8 cellular contexts compared by ENCODE assay signal in the genomic region with DNA sequence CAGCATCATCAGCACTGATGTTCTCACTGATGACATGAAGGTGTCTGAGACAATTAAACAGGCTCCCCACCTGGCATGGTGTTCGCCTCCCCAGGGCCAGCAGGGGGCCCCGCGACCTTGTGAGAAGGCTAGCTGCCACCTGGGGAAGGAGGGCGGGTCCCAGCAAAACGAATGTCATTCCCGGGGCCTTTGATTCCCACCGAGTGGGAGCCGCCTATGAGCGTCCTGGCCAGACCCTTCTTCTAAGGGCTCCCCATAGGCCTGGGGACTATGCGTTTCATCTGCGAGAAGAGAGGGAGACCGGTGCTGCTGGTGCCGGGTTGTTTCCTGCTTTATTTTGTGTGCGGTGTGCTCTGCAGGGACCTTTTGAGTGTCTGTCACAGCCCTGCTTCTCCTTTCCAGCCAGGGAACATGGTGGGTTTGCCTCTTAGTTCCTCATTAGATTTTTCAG. TPM values are rescaled to one million over a fixed set of nuclear protein-coding genes. Genes with fewer than 3 reads are reported as not detected.
DNase-seq lines count a peak whose midpoint lies in the region; ATAC-seq, FAIRE-seq and TF ChIP-seq lines count a peak whose summit lies in the region.

No MANE protein-coding gene starts in this region.

- H4K20me1 ChIP-seq in HepG2 (ENCODE audit: insufficient read depth, low read length), result no peaks in the 10 kb centered on the region

- ATAC-seq in HepG2 (peak; percentile 99), GM19452 (IDR thresholded peaks at IDR 0.05; ENCODE audit: unreplicated experiment) (no peak)

- no peak overlapping the region for H2AFZ ChIP-seq in HepG2 (ENCODE audit: low read length)

- DNase-seq in GM10266 (ENCODE audit: extremely low spot score), result peak; percentile 64
- DNase-seq in H54 (ENCODE audit: insufficient read length, low spot score), result peak; percentile 25
- peak; percentile 49 for DNase-seq in M059J (ENCODE audit: low read depth)
- peak; percentile 40 for DNase-seq in T-helper 2 cell treated with Interferon-gamma antibody and Interleukin-4, amounts not matched to agents 5 μg/mL and 100 μg/mL, for 36 hours (ENCODE audit: low spot score)
- DNase-seq in MCF 10A (ENCODE audit: unreplicated experiment), result peak; percentile 72
- peak; percentile 50 for DNase-seq in HepG2 (ENCODE audit: low spot score)
- peak; percentile 4 to 10 for DNase-seq in stimulated activated CD8-positive, alpha-beta memory T cell treated with anti-CD3 and anti-CD28 coated beads, Interleukin-15, amount 100 ng/mL, for 4 hours (ENCODE audit: low read depth in 2 of 2)

- H3K4me3 ChIP-seq in HepG2 (replicated peaks in 1 of 3; ENCODE audit: insufficient read depth in 1 of 3, low read depth in 2 of 3, low read length in 3 of 3), result peak overlapping the region in 1 of 3 experiments; percentile 19; a peak in 1 of 6 replicates

- peaks cover 0 to 15% of the 10 kb centered on the region in 2 experiments; a peak in 2 of 5 replicates for H3K27me3 ChIP-seq in HepG2 (ENCODE audit: control insufficient read depth in 1 of 2, insufficient read depth in 2 of 2, low read length in 2 of 2)

- H3K27ac ChIP-seq in HepG2 (ENCODE audit: extremely low read length, insufficient read depth, low read length), result no peak overlapping the region

- POLR2A ChIA-PET in MCF 10A (lab: Yijun Ruan, JAX), result interaction anchor here (0.6 kb wide), 1 partner anchor 223 kb away, joined by 3 read pairs; no protein-coding TSS in a partner anchor
- POLR2A ChIA-PET in HepG2 (lab: Yijun Ruan, JAX), result no interaction called here

- intact Hi-C loops in MCF 10A (cut with micrococcal nuclease), result loop anchor here (1.0 to 5.0 kb wide), 3 partner anchors 161 to 221 kb away; no protein-coding TSS in a partner anchor
- intact Hi-C loops in HepG2 (cut with micrococcal nuclease; ENCODE audit: unreplicated experiment), result loop anchor here (1.0 to 10.0 kb wide), 2 partner anchors 159 to 221 kb away; a partner anchor contains a TSS

- FAIRE-seq in H54 (lab: Jason Lieb, UNC), result no peak
- FAIRE-seq in HepG2 (lab: Jason Lieb, UNC), result no peak

- H3K36me3 Mint-ChIP-seq in T-helper 2 cell treated with Interferon-gamma antibody and Interleukin-4, amounts not matched to agents 5 μg/mL and 100 μg/mL, for 36 hours (ENCODE audit: low read depth), result no peaks in the 10 kb centered on the region
- H3K36me3 Mint-ChIP-seq in MCF 10A (ENCODE audit: insufficient read depth, unreplicated experiment), result no peaks in the 10 kb centered on the region

- peaks cover 4% of the 10 kb centered on the region for H3K4me1 Mint-ChIP-seq in T-helper 2 cell treated with Interferon-gamma antibody and Interleukin-4, amounts not matched to agents 5 μg/mL and 100 μg/mL, for 36 hours (ENCODE audit: low read depth)
- no peaks in the 10 kb centered on the region for H3K4me1 Mint-ChIP-seq in MCF 10A (ENCODE audit: insufficient read depth, unreplicated experiment)

- H3K9ac ChIP-seq in HepG2 (ENCODE audit: insufficient read depth, low read depth, low read length), result no peak overlapping the region

- H3K9me3 Mint-ChIP-seq in T-helper 2 cell treated with Interferon-gamma antibody and Interleukin-4, amounts not matched to agents 5 μg/mL and 100 μg/mL, for 36 hours, result no peaks in the 10 kb centered on the region
- H3K9me3 Mint-ChIP-seq in MCF 10A (ENCODE audit: unreplicated experiment), result no peaks in the 10 kb centered on the region

- H3K36me3 ChIP-seq in HepG2 (replicated peaks in 1 of 2; ENCODE audit: control insufficient read depth in 1 of 2, insufficient read depth in 2 of 2, low read length in 2 of 2), result no peaks in the 10 kb centered on the region

- TF ChIP-seq CTCF in GM10266 (IDR thresholded peaks at IDR 0.05; ENCODE audit: control insufficient read depth, insufficient read depth, low read depth, missing control alignments), result peak; percentile 68
- TF ChIP-seq CTCF in MCF 10A (IDR thresholded peaks at IDR 0.05; ENCODE audit: unreplicated experiment), result peak; percentile 75
- TF ChIP-seq CTCF in HepG2 (CRISPR knock-in tag; IDR thresholded peaks at IDR 0.05), result peak; percentile 73

- H3K79me2 ChIP-seq in HepG2 (ENCODE audit: insufficient read depth, low read length), result no peaks in the 10 kb centered on the region

- WGBS in HepG2 (ENCODE audit: low lambda C conversion rate), result 21% methylated on average over 4 of the region's 14 CpGs

- in situ Hi-C loops in HepG2 (cut with HindIII; ENCODE audit: extremely low pct_ligation_motif_present, low pct_unique_long_range_greater_than_20kb), result loop anchor here (5.0 kb wide), 1 partner anchor 222 kb away; no protein-coding TSS in a partner anchor

- no peak for TF ChIP-seq EP300 in HepG2 (IDR thresholded peaks at IDR 0.05; ENCODE audit: low read depth in 2 of 2, low read length in 2 of 2)
- TF ChIP-seq EP300 in HepG2 (CRISPR knock-in tag; IDR thresholded peaks at IDR 0.05; ENCODE audit: borderline replicate concordance), result no peak

- H3K4me2 ChIP-seq in HepG2 (ENCODE audit: low read depth, low read length), result peak overlapping the region; percentile 34

- CTCF ChIA-PET in MCF 10A (lab: Yijun Ruan, JAX), result interaction anchor here (0.6 to 8.8 kb wide), 18 partner anchors 9 to 219 kb away, joined by 3 to 93 read pairs (median 4); no protein-coding TSS in a partner anchor
- CTCF ChIA-PET in HepG2 (lab: Yijun Ruan, JAX; ENCODE audit: low intra/inter-chr PET ratio, low total read pairs), result interaction anchor here (1.1 to 2.1 kb wide), 2 partner anchors 161 to 220 kb away, joined by 3 to 22 read pairs; no protein-coding TSS in a partner anchor

- H3K4me3 Mint-ChIP-seq in T-helper 2 cell treated with Interferon-gamma antibody and Interleukin-4, amounts not matched to agents 5 μg/mL and 100 μg/mL, for 36 hours, result peak overlapping the region; percentile 70
- H3K4me3 Mint-ChIP-seq in MCF 10A (ENCODE audit: unreplicated experiment), result no peak overlapping the region

- TF ChIP-seq RAD21 in HepG2 (CRISPR knock-in tag; IDR thresholded peaks at IDR 0.05), result peak; percentile 63

- peaks cover 29% of the 10 kb centered on the region for H3K27me3 Mint-ChIP-seq in T-helper 2 cell treated with Interferon-gamma antibody and Interleukin-4, amounts not matched to agents 5 μg/mL and 100 μg/mL, for 36 hours (ENCODE audit: low read depth)
- H3K27me3 Mint-ChIP-seq in MCF 10A (ENCODE audit: insufficient read depth, unreplicated experiment), result peaks cover 5% of the 10 kb centered on the region

- BruUV-seq in MCF 10A (replicated peaks; lab: Mats Ljungman, UMichigan) (no TSS peak), HepG2 (replicated peaks; lab: Mats Ljungman, UMichigan) (no TSS peak)

- H3K27ac Mint-ChIP-seq in T-helper 2 cell treated with Interferon-gamma antibody and Interleukin-4, amounts not matched to agents 5 μg/mL and 100 μg/mL, for 36 hours, result no peak overlapping the region
- no peak overlapping the region for H3K27ac Mint-ChIP-seq in MCF 10A (ENCODE audit: low read depth, unreplicated experiment)

- no peaks in the 10 kb centered on the region for H3K4me1 ChIP-seq in HepG2 (ENCODE audit: insufficient read depth, low read length)

- H3K9me3 ChIP-seq in HepG2 (ENCODE audit: low read length), result no peaks in the 10 kb centered on the region

- TF ChIP-seq POLR2A in H54 (IDR thresholded peaks at IDR 0.05; ENCODE audit: low read depth, low read length) (no peak), HepG2 (IDR thresholded peaks at IDR 0.05; ENCODE audit: insufficient read depth in 1 of 2, low read depth in 2 of 2, low read length in 2 of 2) (no peak)

RNA-seq across cellular contexts. Expression of a gene that starts 20.5 kb away (rescaled TPM):
- not detected in 2 replicates for total RNA-seq in M059J (2014; rRNA removed; shearing (Covaris generic))
- total RNA-seq in MCF 10A (2022), result not detected in 2 replicates
- total RNA-seq in HepG2 (2016; rRNA removed; fragmentation: Illumina TruSeq; extraction: Trizol), result not detected in 2 replicates
- not detected in 2 replicates for total RNA-seq in HepG2 (2016; cell fraction: cytosol; rRNA removed; fragmentation: Illumina TruSeq; extraction: Trizol; ENCODE audit: low read depth)
- not detected in 2 replicates for total RNA-seq in HepG2 (2016; cell fraction: insoluble cytoplasmic fraction; rRNA removed; fragmentation: Illumina TruSeq; extraction: Trizol)
- not detected in 2 replicates for total RNA-seq in HepG2 (2016; cell fraction: membrane; rRNA removed; fragmentation: Illumina TruSeq; extraction: Trizol)
- not detected in 2 replicates for total RNA-seq in HepG2 (2016; cell fraction: nucleus; rRNA removed; fragmentation: Illumina TruSeq; extraction: Trizol)
- not detected in 2 replicates for polyA plus RNA-seq in HepG2 (2011; rRNA removed)
- not detected in 2 replicates for polyA plus RNA-seq in HepG2 (2011; cell fraction: cytosol; rRNA removed)
- polyA plus RNA-seq in HepG2 (2011; cell fraction: nucleus; rRNA removed), result not detected in 2 replicates
- not detected in 2 replicates for polyA plus RNA-seq in HepG2 (2012)
- polyA plus RNA-seq in HepG2 (2016; cell fraction: cytosol; fragmentation: Illumina TruSeq; extraction: Trizol; ENCODE audit: low read depth), result not detected in 2 replicates
- polyA plus RNA-seq in HepG2 (2016; cell fraction: insoluble cytoplasmic fraction; fragmentation: Illumina TruSeq; extraction: Trizol; ENCODE audit: low read depth), result not detected in 2 replicates
- polyA plus RNA-seq in HepG2 (2016; cell fraction: membrane; fragmentation: Illumina TruSeq; extraction: Trizol; ENCODE audit: low read depth), result not detected in 2 replicates
- polyA plus RNA-seq in HepG2 (2016; cell fraction: nucleus; fragmentation: Illumina TruSeq; extraction: Trizol; ENCODE audit: insufficient read depth, low read depth), result not detected in 2 replicates
- not detected in 2 replicates for polyA minus RNA-seq in HepG2 (2011; rRNA and poly(A)+ RNA removed; ENCODE audit: low replicate concordance)
- not detected in 2 replicates for polyA minus RNA-seq in HepG2 (2011; cell fraction: cytosol; rRNA and poly(A)+ RNA removed)
- not detected in 2 replicates for polyA minus RNA-seq in HepG2 (2011; cell fraction: nucleus; rRNA and poly(A)+ RNA removed)

RNA-seq across cellular contexts. Expression of a gene that starts 46.8 kb away (rescaled TPM):
- total RNA-seq in M059J (2014; rRNA removed; shearing (Covaris generic)), result not detected in 2 replicates
- not detected in 2 replicates for total RNA-seq in MCF 10A (2022)
- not detected in 2 replicates for total RNA-seq in HepG2 (2016; rRNA removed; fragmentation: Illumina TruSeq; extraction: Trizol)
- not detected in 2 replicates for total RNA-seq in HepG2 (2016; cell fraction: cytosol; rRNA removed; fragmentation: Illumina TruSeq; extraction: Trizol; ENCODE audit: low read depth)
- total RNA-seq in HepG2 (2016; cell fraction: insoluble cytoplasmic fraction; rRNA removed; fragmentation: Illumina TruSeq; extraction: Trizol), result not detected in 2 replicates
- not detected in 2 replicates for total RNA-seq in HepG2 (2016; cell fraction: membrane; rRNA removed; fragmentation: Illumina TruSeq; extraction: Trizol)
- total RNA-seq in HepG2 (2016; cell fraction: nucleus; rRNA removed; fragmentation: Illumina TruSeq; extraction: Trizol), result not detected in 2 replicates
- polyA plus RNA-seq in HepG2 (2011; rRNA removed), result not detected in 2 replicates
- not detected in 2 replicates for polyA plus RNA-seq in HepG2 (2011; cell fraction: cytosol; rRNA removed)
- polyA plus RNA-seq in HepG2 (2011; cell fraction: nucleus; rRNA removed), result not detected in 2 replicates
- polyA plus RNA-seq in HepG2 (2012), result not detected in 2 replicates
- not detected in 2 replicates for polyA plus RNA-seq in HepG2 (2016; cell fraction: cytosol; fragmentation: Illumina TruSeq; extraction: Trizol; ENCODE audit: low read depth)
- polyA plus RNA-seq in HepG2 (2016; cell fraction: insoluble cytoplasmic fraction; fragmentation: Illumina TruSeq; extraction: Trizol; ENCODE audit: low read depth), result not detected in 2 replicates
- not detected in 2 replicates for polyA plus RNA-seq in HepG2 (2016; cell fraction: membrane; fragmentation: Illumina TruSeq; extraction: Trizol; ENCODE audit: low read depth)
- polyA plus RNA-seq in HepG2 (2016; cell fraction: nucleus; fragmentation: Illumina TruSeq; extraction: Trizol; ENCODE audit: insufficient read depth, low read depth), result not detected in 2 replicates
- not detected in 2 replicates for polyA minus RNA-seq in HepG2 (2011; rRNA and poly(A)+ RNA removed; ENCODE audit: low replicate concordance)
- not detected in 2 replicates for polyA minus RNA-seq in HepG2 (2011; cell fraction: cytosol; rRNA and poly(A)+ RNA removed)
- not detected in 2 replicates for polyA minus RNA-seq in HepG2 (2011; cell fraction: nucleus; rRNA and poly(A)+ RNA removed)

Comparison
In these comparisons a context has a peak if more than half of its experiments do, and no peak if none do; other contexts are left out.
1. DNase-seq: peak in every context shown above with its lines; median percentile 72 in MCF 10A; 64 in GM10266; 50 in HepG2; 49 in M059J; 40 in T-helper 2 cell treated with Interferon-gamma antibody and Interleukin-4, amounts not matched to agents 5 μg/mL and 100 μg/mL, for 36 hours; 25 in H54; 7 in stimulated activated CD8-positive, alpha-beta memory T cell treated with anti-CD3 and anti-CD28 coated beads, Interleukin-15, amount 100 ng/mL, for 4 hours.